In the genomic region with DNA sequence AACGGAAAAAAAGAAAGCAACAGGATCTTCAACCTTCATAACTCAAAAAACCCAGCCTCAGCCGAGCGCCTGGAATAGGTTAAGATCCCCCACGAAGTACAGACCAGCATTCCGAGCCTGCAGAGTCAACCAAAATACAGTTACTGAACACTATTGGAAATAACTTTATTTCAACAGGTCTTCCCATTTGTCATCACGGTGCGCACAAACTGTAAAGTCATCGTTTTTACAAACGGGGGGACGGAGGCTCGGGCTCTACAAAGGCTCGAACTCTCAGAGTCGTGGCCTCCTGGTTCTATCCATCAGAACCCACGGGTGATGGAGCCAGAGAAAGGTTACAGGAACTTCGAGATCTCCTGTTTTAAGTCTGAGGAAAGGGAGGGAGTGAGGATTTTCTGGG, we compare ENCODE assay signal across 8 cellular contexts. TPM values are rescaled to one million over a fixed set of nuclear protein-coding genes. Genes with fewer than 3 reads are reported as not detected.
A peak's percentile ranks its signal among the peaks of the same experiment; 100 is the strongest.
DNase-seq lines count a peak whose midpoint lies in the region; ATAC-seq and TF ChIP-seq lines count a peak whose summit lies in the region.

No MANE protein-coding gene starts in this region.

- peaks cover 15% of the 10 kb centered on the region for H3K36me3 Mint-ChIP-seq in WTC11

- peak overlapping the region; percentile 93 for H3K27ac Mint-ChIP-seq in WTC11

- H3K79me2 ChIP-seq in fibroblast of lung (ENCODE audit: control insufficient read depth, insufficient read depth, low read length) = peaks cover 61% of the 10 kb centered on the region

- WGBS in heart left ventricle, 4 donors = 0 to 3% (median 1%) methylated on average over 15 of the region's 15 CpGs
- 1% methylated on average over 15 of the region's 15 CpGs for WGBS in ovary, 3 donors

- H3K4me1 Mint-ChIP-seq in WTC11 = peaks cover 36% of the 10 kb centered on the region

- TF ChIP-seq POLR2A in heart left ventricle (IDR thresholded peaks at IDR 0.05) = no peak
- TF ChIP-seq POLR2A in ovary (IDR thresholded peaks at IDR 0.05) = no peak

- ATAC-seq in heart left ventricle (no peak), WTC11 (no peak), HG03039 (IDR thresholded peaks at IDR 0.05; ENCODE audit: unreplicated experiment) (no peak)

- H3K9me3 ChIP-seq in heart left ventricle (no peaks in the 10 kb centered on the region), fibroblast of lung (ENCODE audit: control insufficient read depth, insufficient read depth, low read depth, low read length) (no peaks in the 10 kb centered on the region), ovary (no peaks in the 10 kb centered on the region)

- CTCF ChIA-PET in WTC11 (lab: Charles Lee) = interaction anchor here (2.9 kb wide), 1 partner anchor 33 kb away, joined by 20 read pairs; no protein-coding TSS in a partner anchor

- peak overlapping the region; percentile 70 for H3K4me2 ChIP-seq in fibroblast of lung (ENCODE audit: extremely low read depth, insufficient read depth, low read length)

- H2AFZ ChIP-seq in fibroblast of lung (ENCODE audit: low read length) = no peak overlapping the region

- H3K4me3 ChIP-seq in heart left ventricle (peak overlapping the region; percentile 76 to 98 (median 88)), fibroblast of lung (replicated peaks in 1 of 4; ENCODE audit: control extremely low read depth in 1 of 4, insufficient read depth in 1 of 4, low read depth in 3 of 4, low read length in 4 of 4) (peak overlapping the region; percentile 60 to 99 (median 90)), ovary (peak overlapping the region; percentile 69)

- no peak for TF ChIP-seq EP300 in ovary (IDR thresholded peaks at IDR 0.05)

- POLR2A ChIA-PET in WTC11 (lab: Charles Lee) = interaction anchor here (1.6 kb wide), 1 partner anchor 33 kb away, joined by 9 read pairs; no protein-coding TSS in a partner anchor

- H4K20me1 ChIP-seq in fibroblast of lung (ENCODE audit: control insufficient read depth, extremely low read depth, insufficient read depth, low read length) = peaks cover 9% of the 10 kb centered on the region

- H3K27me3 ChIP-seq in heart left ventricle (no peaks in the 10 kb centered on the region), fibroblast of lung (ENCODE audit: control insufficient read depth, insufficient read depth, low read length) (no peaks in the 10 kb centered on the region), ovary (no peaks in the 10 kb centered on the region)

- H3K36me3 ChIP-seq in heart left ventricle = peaks cover 0 to 11% (median 0%) of the 10 kb centered on the region in 9 donors
- H3K36me3 ChIP-seq in fibroblast of lung (ENCODE audit: control insufficient read depth, insufficient read depth, low read length) = no peaks in the 10 kb centered on the region
- H3K36me3 ChIP-seq in ovary = no peaks in the 10 kb centered on the region

- H3K9me3 Mint-ChIP-seq in WTC11 = no peaks in the 10 kb centered on the region

- DNase-seq in heart left ventricle = no peak
- no peak for DNase-seq in cardiac septum (ENCODE audit: low spot score)
- no peak for DNase-seq in WTC11 (ENCODE audit: low spot score)
- DNase-seq in fibroblast of lung (ENCODE audit: low read depth in 2 of 2) = peak; percentile 30 to 44
- DNase-seq in ovary = peak in 1 of 5 donors; percentile 33
- DNase-seq in NCI-H2081 treated with DMSO at 0.1 percent for 48 hours (lab: John Stamatoyannopoulos, UW) = no peak
- DNase-seq in SKM-1 (lab: John Stamatoyannopoulos, UW; ENCODE audit: unreplicated experiment) = no peak

- TF ChIP-seq CTCF in heart left ventricle (IDR thresholded peaks at IDR 0.05) = no peak
- TF ChIP-seq CTCF in WTC11 (IDR thresholded peaks at IDR 0.05) = no peak
- no peak for TF ChIP-seq CTCF in fibroblast of lung (conservative IDR thresholded peaks at IDR 0.05 in 1 of 2, IDR thresholded peaks at IDR 0.05 in 1 of 2; ENCODE audit: low read depth in 1 of 2, low read length in 2 of 2)
- no peak for TF ChIP-seq CTCF in ovary (IDR thresholded peaks at IDR 0.05)

- H3K4me1 ChIP-seq in heart left ventricle = peaks cover 13 to 59% (median 36%) of the 10 kb centered on the region in 12 donors
- no peaks in the 10 kb centered on the region for H3K4me1 ChIP-seq in fibroblast of lung (ENCODE audit: control insufficient read depth, extremely low read depth, insufficient read depth, low read length)
- peaks cover 17% of the 10 kb centered on the region for H3K4me1 ChIP-seq in ovary (ENCODE audit: insufficient read depth)

- no peaks in the 10 kb centered on the region; the same call in 1 of the 2 replicates for H3K27me3 Mint-ChIP-seq in WTC11 (ENCODE audit: low read depth)

- H3K27ac ChIP-seq in heart left ventricle = peak overlapping the region; percentile 93 to 99 (median 98)
- H3K27ac ChIP-seq in fibroblast of lung (ENCODE audit: insufficient read depth, low read length) = peak overlapping the region; percentile 99
- H3K27ac ChIP-seq in ovary = peak overlapping the region; percentile 93 to 95

- intact Hi-C loops in heart left ventricle (cut with DNase I) (loop anchor here in 2 of 10 donors (2.0 to 10.0 kb wide), 4 partner anchors 37 to 116 kb away; a partner anchor contains a TSS), cardiac septum (cut with DNase I) (loop anchor here (5.0 kb wide), 2 partner anchors 37 to 58 kb away; a partner anchor contains a TSS), ovary (cut with DNase I) (no loop called here)

- peak overlapping the region; percentile 100 for H3K9ac ChIP-seq in fibroblast of lung (ENCODE audit: insufficient read depth, low read length)

- peak overlapping the region; percentile 99 for H3K4me3 Mint-ChIP-seq in WTC11

TF ChIP-seq in WTC11, 78 proteins besides CTCF, POLR2A, EP300 and RAD21 (continues in another document):
- TF ChIP-seq NR3C1 (CRISPR knock-in tag; conservative IDR thresholded peaks at IDR 0.05; ENCODE audit: low read depth) (no peak), KAT7 (CRISPR knock-in tag; IDR thresholded peaks at IDR 0.05; ENCODE audit: borderline replicate concordance) (no peak), MXD4 (CRISPR knock-in tag; IDR thresholded peaks at IDR 0.05; ENCODE audit: borderline replicate concordance) (no peak)
- TF ChIP-seq, protein P1, sequence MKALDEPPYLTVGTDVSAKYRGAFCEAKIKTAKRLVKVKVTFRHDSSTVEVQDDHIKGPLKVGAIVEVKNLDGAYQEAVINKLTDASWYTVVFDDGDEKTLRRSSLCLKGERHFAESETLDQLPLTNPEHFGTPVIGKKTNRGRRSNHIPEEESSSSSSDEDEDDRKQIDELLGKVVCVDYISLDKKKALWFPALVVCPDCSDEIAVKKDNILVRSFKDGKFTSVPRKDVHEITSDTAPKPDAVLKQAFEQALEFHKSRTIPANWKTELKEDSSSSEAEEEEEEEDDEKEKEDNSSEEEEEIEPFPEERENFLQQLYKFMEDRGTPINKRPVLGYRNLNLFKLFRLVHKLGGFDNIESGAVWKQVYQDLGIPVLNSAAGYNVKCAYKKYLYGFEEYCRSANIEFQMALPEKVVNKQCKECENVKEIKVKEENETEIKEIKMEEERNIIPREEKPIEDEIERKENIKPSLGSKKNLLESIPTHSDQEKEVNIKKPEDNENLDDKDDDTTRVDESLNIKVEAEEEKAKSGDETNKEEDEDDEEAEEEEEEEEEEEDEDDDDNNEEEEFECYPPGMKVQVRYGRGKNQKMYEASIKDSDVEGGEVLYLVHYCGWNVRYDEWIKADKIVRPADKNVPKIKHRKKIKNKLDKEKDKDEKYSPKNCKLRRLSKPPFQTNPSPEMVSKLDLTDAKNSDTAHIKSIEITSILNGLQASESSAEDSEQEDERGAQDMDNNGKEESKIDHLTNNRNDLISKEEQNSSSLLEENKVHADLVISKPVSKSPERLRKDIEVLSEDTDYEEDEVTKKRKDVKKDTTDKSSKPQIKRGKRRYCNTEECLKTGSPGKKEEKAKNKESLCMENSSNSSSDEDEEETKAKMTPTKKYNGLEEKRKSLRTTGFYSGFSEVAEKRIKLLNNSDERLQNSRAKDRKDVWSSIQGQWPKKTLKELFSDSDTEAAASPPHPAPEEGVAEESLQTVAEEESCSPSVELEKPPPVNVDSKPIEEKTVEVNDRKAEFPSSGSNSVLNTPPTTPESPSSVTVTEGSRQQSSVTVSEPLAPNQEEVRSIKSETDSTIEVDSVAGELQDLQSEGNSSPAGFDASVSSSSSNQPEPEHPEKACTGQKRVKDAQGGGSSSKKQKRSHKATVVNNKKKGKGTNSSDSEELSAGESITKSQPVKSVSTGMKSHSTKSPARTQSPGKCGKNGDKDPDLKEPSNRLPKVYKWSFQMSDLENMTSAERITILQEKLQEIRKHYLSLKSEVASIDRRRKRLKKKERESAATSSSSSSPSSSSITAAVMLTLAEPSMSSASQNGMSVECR (CRISPR knock-in tag; IDR thresholded peaks at IDR 0.05; ENCODE audit: borderline replicate concordance) = no peak
- TF ChIP-seq, protein P2, sequence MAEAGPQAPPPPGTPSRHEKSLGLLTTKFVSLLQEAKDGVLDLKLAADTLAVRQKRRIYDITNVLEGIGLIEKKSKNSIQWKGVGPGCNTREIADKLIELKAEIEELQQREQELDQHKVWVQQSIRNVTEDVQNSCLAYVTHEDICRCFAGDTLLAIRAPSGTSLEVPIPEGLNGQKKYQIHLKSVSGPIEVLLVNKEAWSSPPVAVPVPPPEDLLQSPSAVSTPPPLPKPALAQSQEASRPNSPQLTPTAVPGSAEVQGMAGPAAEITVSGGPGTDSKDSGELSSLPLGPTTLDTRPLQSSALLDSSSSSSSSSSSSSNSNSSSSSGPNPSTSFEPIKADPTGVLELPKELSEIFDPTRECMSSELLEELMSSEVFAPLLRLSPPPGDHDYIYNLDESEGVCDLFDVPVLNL (CRISPR knock-in tag; IDR thresholded peaks at IDR 0.05; ENCODE audit: borderline replicate concordance, low read depth) = no peak

RNA-seq across cellular contexts. Expression of a gene that starts 1.1 kb away (rescaled TPM):
- total RNA-seq in heart left ventricle = 1,000 to 10,000 TPM in 1 of 9 donors, 100 to 1,000 TPM in 8; 562 to 1,150 (median 618) TPM
- 100 to 1,000 TPM; 401 to 774 TPM for polyA plus RNA-seq in heart left ventricle
- total RNA-seq in cardiac septum = 582 TPM
- total RNA-seq in WTC11 (2021) = 1,033 to 1,180 TPM (median 1,148 TPM) in 3 replicates
- total RNA-seq in fibroblast of lung = 307 and 364 TPM in 2 replicates
- 1,742 and 2,155 TPM in 2 replicates for polyA plus RNA-seq in fibroblast of lung
- 1,148 and 1,177 TPM in 2 replicates for polyA plus RNA-seq in fibroblast of lung (2012)
- 123 and 135 TPM in 2 replicates for polyA minus RNA-seq in fibroblast of lung (ENCODE audit: low replicate concordance)
- total RNA-seq in ovary = 100 to 1,000 TPM; 384 to 524 (median 452) TPM
- polyA plus RNA-seq in ovary = 100 to 1,000 TPM; 288 to 589 TPM

RNA-seq across cellular contexts. Expression of a gene that starts 57.1 kb away (rescaled TPM):
- 10 to 100 TPM; 28.8 to 47.0 (median 42.2) TPM for total RNA-seq in heart left ventricle
- polyA plus RNA-seq in heart left ventricle = 10 to 100 TPM; 17.0 to 49.0 TPM
- 43.4 TPM for total RNA-seq in cardiac septum
- total RNA-seq in WTC11 (2021) = 43.6 to 45.2 TPM (median 43.7 TPM) in 3 replicates
- total RNA-seq in fibroblast of lung = 105 and 120 TPM in 2 replicates
- polyA plus RNA-seq in fibroblast of lung = 119 and 138 TPM in 2 replicates
- polyA plus RNA-seq in fibroblast of lung (2012) = 58.3 and 63.7 TPM in 2 replicates
- polyA minus RNA-seq in fibroblast of lung (ENCODE audit: low replicate concordance) = 34.5 and 37.5 TPM in 2 replicates
- 10 to 100 TPM; 40.0 to 60.6 (median 48.8) TPM for total RNA-seq in ovary
- polyA plus RNA-seq in ovary = 10 to 100 TPM; 31.7 to 41.4 TPM

Comparison
In these comparisons a context has a peak if more than half of its experiments do, and no peak if none do; other contexts are left out.
1. DNase-seq: peak in fibroblast of lung (2 of 2); none in heart left ventricle (0 of 5), cardiac septum (single experiment), WTC11 (single experiment), NCI-H2081 treated with DMSO at 0.1 percent for 48 hours (single experiment) and SKM-1 (single experiment).
2. Peak in every context shown above with its lines, with median percentiles within 50 percentile points of each other: H3K27ac ChIP-seq and H3K4me3 ChIP-seq.